ENCODE assay signal across 8 cellular contexts in genomic region chr10:71748671-71749191, GRCh38. TPM values are rescaled to one million over a fixed set of nuclear protein-coding genes. Genes with fewer than 3 reads are reported as not detected.
DNase-seq lines count a peak whose midpoint lies in the region; ATAC-seq and TF ChIP-seq lines count a peak whose summit lies in the region.

No MANE protein-coding gene starts in this region.

- peaks cover 9% of the 10 kb centered on the region for H3F3A ChIP-seq in Loucy (ENCODE audit: low read depth)

- no peaks in the 10 kb centered on the region for H3K27me3 ChIP-seq in Loucy (ENCODE audit: insufficient read depth, low read length, poor library complexity, severe bottlenecking)

- no peaks in the 10 kb centered on the region for H3K9me3 ChIP-seq in Loucy (ENCODE audit: insufficient read depth, low read depth, low read length)

- no peak overlapping the region for H2AFZ ChIP-seq in Loucy (ENCODE audit: low read length)

- H4K20me1 ChIP-seq in Loucy (ENCODE audit: insufficient read depth, low read length, poor library complexity, severe bottlenecking), result no peaks in the 10 kb centered on the region

- peak; percentile 52 for ATAC-seq in GM19025 (IDR thresholded peaks at IDR 0.05; ENCODE audit: low read depth, unreplicated experiment)
- ATAC-seq in GM21619 (IDR thresholded peaks at IDR 0.05; ENCODE audit: unreplicated experiment), result no peak

- H3K9ac ChIP-seq in Loucy (ENCODE audit: low read depth, low read length, poor library complexity, severe bottlenecking), result peak overlapping the region; percentile 75

- H3K4me3 ChIP-seq in Loucy (ENCODE audit: low read length, poor library complexity, severe bottlenecking), result peak overlapping the region; percentile 60

- DNase-seq in activated T-cell treated with anti-CD3 and anti-CD28 coated beads for 24 hours (ENCODE audit: low read depth) (peak; percentile 55), cardiac septum (ENCODE audit: low spot score) (peak; percentile 92), NCI-H2029 treated with DMSO at 0.1 percent for 48 hours (lab: John Stamatoyannopoulos, UW) (no peak), NCI-H2227 treated with DMSO at 0.1 percent for 48 hours (lab: John Stamatoyannopoulos, UW) (no peak)
- DNase-seq in stimulated activated CD4-positive, alpha-beta T cell treated with anti-CD3 and anti-CD28 coated beads, Interleukin-15, amount 100 ng/mL, for 48 hours (ENCODE audit: low read depth in 2 of 2), result peak; percentile 67 to 73

- peak; percentile 44 for TF ChIP-seq CTCF in Loucy (conservative IDR thresholded peaks at IDR 0.05; ENCODE audit: low read length)

- H3K9me2 ChIP-seq in Loucy (replicated peaks; ENCODE audit: low read depth, low read length), result no peaks in the 10 kb centered on the region

- no peaks in the 10 kb centered on the region for H3K36me3 ChIP-seq in Loucy (ENCODE audit: insufficient read depth, low read length)

- intact Hi-C loops in cardiac septum (cut with DNase I), result no loop called here

- no peaks in the 10 kb centered on the region for H3K79me2 ChIP-seq in Loucy (ENCODE audit: insufficient read depth, low read length)

- H3K4me2 ChIP-seq in Loucy (ENCODE audit: low read depth, low read length, poor library complexity, severe bottlenecking), result peak overlapping the region; percentile 86

- peaks cover 80% of the 10 kb centered on the region for H3K4me1 ChIP-seq in Loucy (ENCODE audit: insufficient read depth, low read length, poor library complexity, severe bottlenecking)

RNA-seq across cellular contexts. Expression of gene VSIR, which starts 24.6 kb away (rescaled TPM):
- total RNA-seq in cardiac septum, result 63.0 TPM

RNA-seq across cellular contexts. Expression of gene C10orf105, which starts 29.2 kb away (rescaled TPM):
- not detected for total RNA-seq in cardiac septum

Comparison
In these comparisons a context has a peak if more than half of its experiments do, and no peak if none do; other contexts are left out.
1. DNase-seq: peak in activated T-cell treated with anti-CD3 and anti-CD28 coated beads for 24 hours (single experiment), cardiac septum (single experiment) and stimulated activated CD4-positive, alpha-beta T cell treated with anti-CD3 and anti-CD28 coated beads, Interleukin-15, amount 100 ng/mL, for 48 hours (2 of 2); none in NCI-H2029 treated with DMSO at 0.1 percent for 48 hours (single experiment) and NCI-H2227 treated with DMSO at 0.1 percent for 48 hours (single experiment).